ENCODE assay signal across 8 cellular contexts in genomic region chr7:73234994-73235717, GRCh38.
A peak's percentile ranks its signal among the peaks of the same experiment; 100 is the strongest.
DNase-seq lines count a peak whose midpoint lies in the region; ATAC-seq and TF ChIP-seq lines count a peak whose summit lies in the region.
"Not testable (repeated sequence)": the region's sequence is repeated elsewhere in the genome, so short reads cannot be mapped to it uniquely, and the experiment has no call there.

No MANE protein-coding gene starts in this region.

- H3K4me1 ChIP-seq in HUES6 (ENCODE audit: control insufficient read depth, insufficient read depth, low read length); thyroid gland: not testable (repeated sequence)

- POLR2A ChIA-PET in activated CD8-positive, alpha-beta T cell treated with anti-CD3 and anti-CD28 coated beads for 36 hours (lab: Charles Lee) = not testable (repeated sequence)

- not testable (repeated sequence) for H3K9ac ChIP-seq in HUES6 (ENCODE audit: low read length)

- not testable (repeated sequence) for H3K4me3 Mint-ChIP-seq in activated CD8-positive, alpha-beta T cell treated with anti-CD3 and anti-CD28 coated beads for 36 hours

- intact Hi-C loops in activated CD8-positive, alpha-beta T cell treated with anti-CD3 and anti-CD28 coated beads for 36 hours (cut with micrococcal nuclease); thyroid gland (cut with DNase I): not testable (repeated sequence)

- H3K9me3 Mint-ChIP-seq in activated CD8-positive, alpha-beta T cell treated with anti-CD3 and anti-CD28 coated beads for 36 hours = not testable (repeated sequence)

- no CpG with 5 or more reads among the region's 72 CpGs for WGBS in thyroid gland, 2 donors

- TF ChIP-seq CTCF in activated CD8-positive, alpha-beta T cell treated with anti-CD3 and anti-CD28 coated beads for 36 hours (IDR thresholded peaks at IDR 0.05); brain microvascular endothelial cell (IDR thresholded peaks at IDR 0.05; ENCODE audit: low read depth, low read length, missing control alignments); kidney epithelial cell (IDR thresholded peaks at IDR 0.05; ENCODE audit: insufficient read depth, low read length, poor library complexity, severe bottlenecking); thyroid gland (IDR thresholded peaks at IDR 0.05): not testable (repeated sequence)

- in situ Hi-C loops in brain microvascular endothelial cell (cut with HindIII; ENCODE audit: low pct_ligation_motif_present, low sequenced_read_pairs) = not testable (repeated sequence)

- H3K9me3 ChIP-seq in HUES6 (ENCODE audit: control insufficient read depth, insufficient read depth, low read depth, low read length); thyroid gland: not testable (repeated sequence)

- not testable (repeated sequence) for H3K36me3 ChIP-seq in HUES6 (ENCODE audit: control insufficient read depth, insufficient read depth, low read length); brain microvascular endothelial cell (replicated peaks); kidney epithelial cell (ENCODE audit: control insufficient read depth, insufficient read depth, low read length); thyroid gland

- H3K27me3 ChIP-seq in HUES6 (ENCODE audit: control insufficient read depth, insufficient read depth, low read length); brain microvascular endothelial cell (replicated peaks); kidney epithelial cell (ENCODE audit: control insufficient read depth, insufficient read depth, low read length); thyroid gland: not testable (repeated sequence)

- peak; percentile 83 for ATAC-seq in GM18873 (IDR thresholded peaks at IDR 0.05; ENCODE audit: low FRiP score, unreplicated experiment)
- peak; percentile 92 for ATAC-seq in HG02642 (IDR thresholded peaks at IDR 0.05; ENCODE audit: poor library complexity, unreplicated experiment)
- peak; percentile 97 for ATAC-seq in activated CD8-positive, alpha-beta T cell treated with anti-CD3 and anti-CD28 coated beads for 36 hours

- DNase-seq in activated CD8-positive, alpha-beta T cell treated with anti-CD3 and anti-CD28 coated beads for 36 hours = peak; percentile 98
- DNase-seq in brain microvascular endothelial cell (peak; percentile 53), thyroid gland (peak; percentile 89 to 90)
- DNase-seq in kidney epithelial cell (ENCODE audit: low read depth) = not testable (repeated sequence)
- peak; percentile 72 to 89 for DNase-seq in stimulated activated CD4-positive, alpha-beta T cell treated with anti-CD3 and anti-CD28 coated beads, Interleukin-12 subunit alpha, Interleukin-12 subunit beta, amount 100 ng/mL, for 24 hours (ENCODE audit: low read depth in 2 of 2)

- not testable (repeated sequence) for TF ChIP-seq POLR2A in thyroid gland (IDR thresholded peaks at IDR 0.05)

- H3K27ac ChIP-seq in HUES6 (ENCODE audit: low read depth, low read length); brain microvascular endothelial cell; thyroid gland: not testable (repeated sequence)

- not testable (repeated sequence) for H3K27me3 Mint-ChIP-seq in activated CD8-positive, alpha-beta T cell treated with anti-CD3 and anti-CD28 coated beads for 36 hours

- not testable (repeated sequence) for H3K27ac Mint-ChIP-seq in activated CD8-positive, alpha-beta T cell treated with anti-CD3 and anti-CD28 coated beads for 36 hours

- H3K4me1 Mint-ChIP-seq in activated CD8-positive, alpha-beta T cell treated with anti-CD3 and anti-CD28 coated beads for 36 hours (ENCODE audit: low read depth) = not testable (repeated sequence)

- not testable (repeated sequence) for H3K36me3 Mint-ChIP-seq in activated CD8-positive, alpha-beta T cell treated with anti-CD3 and anti-CD28 coated beads for 36 hours (ENCODE audit: low read depth)

- H3K4me3 ChIP-seq in HUES6 (ENCODE audit: low read depth, low read length) (peak overlapping the region; percentile 51), brain microvascular endothelial cell (ENCODE audit: low read depth, low read length) (peak overlapping the region; percentile 42), kidney epithelial cell (ENCODE audit: low read depth, low read length) (peak overlapping the region; percentile 20)
- not testable (repeated sequence) for H3K4me3 ChIP-seq in thyroid gland (replicated peaks in 1 of 3)

- CTCF ChIA-PET in activated CD8-positive, alpha-beta T cell treated with anti-CD3 and anti-CD28 coated beads for 36 hours (lab: Charles Lee) = not testable (repeated sequence)
